In genomic region chr1:53196485-53197271, GRCh38 we compare ENCODE assay signal across 1 cellular context.
TF ChIP-seq lines count a peak whose summit lies in the region.

Gene CPT2, plus strand, starts transcription at chr1:53196824. Its CDS starts 120 bp downstream, at chr1:53196944.

TF ChIP-seq in IMR-90, 13 proteins besides CTCF, POLR2A, EP300 and RAD21 (continued from another document):
- peak; percentile 51; the same call in 1 of the 2 replicates for TF ChIP-seq MXI1 (IDR thresholded peaks at IDR 0.05; ENCODE audit: borderline replicate concordance, low read depth, low read length)
- no peak; the same call in 1 of the 2 replicates for TF ChIP-seq CHD1 (IDR thresholded peaks at IDR 0.05; ENCODE audit: low read depth, low read length)
- TF ChIP-seq MAFK (IDR thresholded peaks at IDR 0.05; ENCODE audit: low read depth, low read length): no peak
- 0 out of 2 replicates have a peak, but pooled peaks have one; percentile 23 for TF ChIP-seq ELK1 (IDR thresholded peaks at IDR 0.05; ENCODE audit: borderline replicate concordance, low read depth, low read length)
- peak; percentile 95 for TF ChIP-seq MAZ (IDR thresholded peaks at IDR 0.05; ENCODE audit: borderline replicate concordance, low read depth, low read length)
- no peak for TF ChIP-seq CEBPB (IDR thresholded peaks at IDR 0.05; ENCODE audit: low read depth, low read length)
- no peak for TF ChIP-seq NFE2L2 (IDR thresholded peaks at IDR 0.05; ENCODE audit: low read depth, low read length)
